Comparison of ENCODE assay signal across 18 cellular contexts in genomic region chr12:52027085-52027843, GRCh38. TPM values are rescaled to one million over a fixed set of nuclear protein-coding genes. Genes with fewer than 3 reads are reported as not detected.
DNase-seq lines count a peak whose midpoint lies in the region; ATAC-seq and TF ChIP-seq lines count a peak whose summit lies in the region.
"Had no signal": no experiment of that assay in that cellular context is flagged by ENCODE, and none has a peak within 500 bp of the region (broad histone marks: within the 10 kb centered on the region; RNA-seq: fewer than 3 reads in every experiment).

No MANE protein-coding gene starts in this region.

- H3K9me3 Mint-ChIP-seq in CD14-positive monocyte, result peaks cover 0 to 4% (median 0%) of the 10 kb centered on the region in 7 donors
- H3K9me3 Mint-ChIP-seq: activated naive CD4-positive, alpha-beta T cell treated with anti-CD3 and anti-CD28 coated beads, Interleukin-2, amount 10 ng/mL, durations not matched to agents 7 days and 5 days; T-helper 2 cell treated with Interferon-gamma antibody and Interleukin-4, amounts not matched to agents 5 μg/mL and 100 μg/mL, for 36 hours had no signal

- peaks cover 4 to 16% (median 14%) of the 10 kb centered on the region in 3 donors for H3K27me3 Mint-ChIP-seq in CD14-positive monocyte (ENCODE audit: low read depth in 3 of 3)

- no peak for TF ChIP-seq CTCF in CD14-positive monocyte (IDR thresholded peaks at IDR 0.05)

- ATAC-seq in Right ventricle myocardium superior (ENCODE audit: poor library complexity), result peak; percentile 57
- no peak for ATAC-seq in HG03159 (IDR thresholded peaks at IDR 0.05; ENCODE audit: unreplicated experiment)
- ATAC-seq: A549, esophagus mucosa, left colon had no signal

- peaks cover 45% of the 10 kb centered on the region for H3K4me1 Mint-ChIP-seq in CD14-positive monocyte

- intact Hi-C loops in Right ventricle myocardium superior (cut with DNase I), result loop anchor here (5.0 kb wide), 1 partner anchor 55 kb away; no protein-coding TSS in a partner anchor
- intact Hi-C loops in cardiac septum (cut with DNase I), result loop anchor here (2.0 kb wide), 1 partner anchor 18 kb away; no protein-coding TSS in a partner anchor
- intact Hi-C loops in CD14-positive monocyte (cut with micrococcal nuclease), result loop anchor here (5.0 kb wide), 3 partner anchors 35 to 95 kb away; partner anchors contain the start of gene ATG101 (in 1 of the 2)

- H3K36me3 Mint-ChIP-seq in CD14-positive monocyte, result peaks cover 0 to 2% of the 10 kb centered on the region in 2 donors
- H3K36me3 Mint-ChIP-seq: activated naive CD4-positive, alpha-beta T cell treated with anti-CD3 and anti-CD28 coated beads, Interleukin-2, amount 10 ng/mL, durations not matched to agents 7 days and 5 days had no signal

- H3K4me3 Mint-ChIP-seq in CD14-positive monocyte, result no peak overlapping the region
- H3K4me3 Mint-ChIP-seq: activated naive CD4-positive, alpha-beta T cell treated with anti-CD3 and anti-CD28 coated beads, Interleukin-2, amount 10 ng/mL, durations not matched to agents 7 days and 5 days; T-helper 2 cell treated with Interferon-gamma antibody and Interleukin-4, amounts not matched to agents 5 μg/mL and 100 μg/mL, for 36 hours had no signal

- peak overlapping the region in 3 of 7 donors; percentile 61 to 94 (median 73) for H3K27ac Mint-ChIP-seq in CD14-positive monocyte
- H3K27ac Mint-ChIP-seq: activated naive CD4-positive, alpha-beta T cell treated with anti-CD3 and anti-CD28 coated beads, Interleukin-2, amount 10 ng/mL, durations not matched to agents 7 days and 5 days; T-helper 2 cell treated with Interferon-gamma antibody and Interleukin-4, amounts not matched to agents 5 μg/mL and 100 μg/mL, for 36 hours had no signal

- DNase-seq in Right ventricle myocardium superior (peak; percentile 84), cardiac septum (ENCODE audit: low spot score) (no peak), left kidney (ENCODE audit: low read depth, low spot score) (peak; percentile 85), CD14-positive monocyte (ENCODE audit: low spot score) (no peak), kidney tubule cell (ENCODE audit: low spot score) (no peak)
- DNase-seq: activated CD4-positive, alpha-beta T cell treated with anti-CD3 and anti-CD28 coated beads for 1 hour; activated naive CD4-positive, alpha-beta T cell treated with anti-CD3 and anti-CD28 coated beads, Interleukin-2, amount 10 ng/mL, durations not matched to agents 7 days and 5 days; dermis blood vessel endothelial cell; hippocampal formation; NCI-H1092 treated with DMSO at 0.1 percent for 48 hours; NCI-H2171; SHP77 treated with DMSO at 0.1 percent for 48 hours; substantia nigra had no signal

RNA-seq across cellular contexts. Expression of gene TAMALIN, which starts 20.5 kb away (rescaled TPM):
- total RNA-seq in Right ventricle myocardium superior (19.8 TPM), cardiac septum (27.5 TPM)
- polyA plus RNA-seq in CD14-positive monocyte, result 1 to 10 TPM in 1 of 2 donors, under 1 TPM in 1; 0.63 to 1.6 TPM

RNA-seq across cellular contexts. Expression of gene NR4A1, which starts 24.0 kb away (rescaled TPM):
- 46.1 TPM for total RNA-seq in Right ventricle myocardium superior
- 76.3 TPM for total RNA-seq in cardiac septum
- 10 to 100 TPM; 10.1 to 41.4 TPM for polyA plus RNA-seq in CD14-positive monocyte

RNA-seq across cellular contexts. Expression of gene ATG101, which starts 42.5 kb away (rescaled TPM):
- total RNA-seq in Right ventricle myocardium superior (23.5 TPM), cardiac septum (23.2 TPM)
- polyA plus RNA-seq in CD14-positive monocyte, result 10 to 100 TPM; 20.5 to 26.4 TPM

RNA-seq across cellular contexts. Expression of gene SMIM41, which starts 52.2 kb away (rescaled TPM):
- total RNA-seq in Right ventricle myocardium superior (0.35 TPM), cardiac septum (not detected)
- not detected for polyA plus RNA-seq in CD14-positive monocyte
- total RNA-seq: dermis blood vessel endothelial cell, esophagus mucosa had no signal
- polyA plus RNA-seq: A549 had no signal

Comparison
In these comparisons a context has a peak if more than half of its experiments do, and no peak if none do; other contexts are left out.
1. DNase-seq: peak in Right ventricle myocardium superior (single experiment) and left kidney (single experiment); none in cardiac septum (single experiment), CD14-positive monocyte (single experiment) and kidney tubule cell (single experiment).